1 cellular context compared by ENCODE assay signal in genomic region chr19:39508629-39509028, GRCh38.
TF ChIP-seq lines count a peak whose summit lies in the region.

No MANE protein-coding gene starts in this region.

TF ChIP-seq in GM23338, 12 proteins besides CTCF, POLR2A, EP300 and RAD21 (continued from another document):
- no peak for TF ChIP-seq ZNF462 (CRISPR knock-in tag; IDR thresholded peaks at IDR 0.05)
- no peak for TF ChIP-seq CREB1 (CRISPR knock-in tag; IDR thresholded peaks at IDR 0.05; ENCODE audit: low read depth)
- TF ChIP-seq EZH2phosphoT487 (IDR thresholded peaks at IDR 0.05; ENCODE audit: unreplicated experiment), result no peak
- no peak for TF ChIP-seq ZNF331 (CRISPR knock-in tag; IDR thresholded peaks at IDR 0.05; ENCODE audit: low read depth)
- no peak for TF ChIP-seq NANOG (IDR thresholded peaks at IDR 0.05; ENCODE audit: borderline replicate concordance)
- no peak for TF ChIP-seq EZH2 (IDR thresholded peaks at IDR 0.05; ENCODE audit: low read depth, unreplicated experiment)
